In the genomic region with DNA sequence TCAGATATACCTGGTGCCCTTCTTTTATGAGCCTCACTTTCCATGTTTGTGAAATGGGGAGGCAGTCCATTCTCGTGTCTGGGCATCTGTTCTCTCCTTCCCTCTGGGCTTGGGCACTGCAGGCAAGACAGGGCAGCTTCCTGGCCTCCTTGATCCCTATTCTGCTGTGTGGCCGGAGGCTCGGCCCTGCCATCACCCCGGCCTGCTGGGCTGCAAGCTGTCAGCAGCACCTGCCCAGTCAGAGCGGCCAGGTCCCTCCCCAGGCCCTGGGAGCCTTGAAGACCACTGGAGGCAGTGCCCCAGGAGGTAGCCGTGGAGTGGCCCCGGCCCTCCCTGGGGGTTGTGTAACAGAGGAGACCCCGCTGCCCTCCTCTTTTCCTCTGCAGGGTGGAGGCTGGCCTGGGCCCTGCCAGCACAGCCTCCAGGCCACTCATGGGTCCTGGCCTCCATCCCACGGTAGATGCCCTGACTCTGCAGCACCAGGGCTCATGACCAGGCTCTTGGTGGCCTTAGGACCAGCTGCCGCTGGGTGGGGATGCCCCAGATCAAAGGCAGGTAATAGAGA, we compare ENCODE assay signal across 24 cellular contexts.
"Had no signal": no experiment of that assay in that cellular context is flagged by ENCODE, and none has a peak within 500 bp of the region (broad histone marks: within the 10 kb centered on the region; RNA-seq: fewer than 3 reads in every experiment).

No MANE protein-coding gene starts in this region.

- H3K27ac ChIP-seq: HL-60 had no signal

- H3K9me3 ChIP-seq: MG63, SK-N-SH had no signal

- H3K27me3 ChIP-seq: MG63 had no signal

- H3K4me2 ChIP-seq: SK-N-SH had no signal

- H3K9ac ChIP-seq: SK-N-SH had no signal

- FAIRE-seq: RCC 7860 had no signal

- DNase-seq: IMR-90, Karpas-422, KG1, MG63, NCI-H1092, NCI-H1105 treated with DMSO at 0.1 percent for 48 hours, NCI-H1417 treated with DMSO at 0.1 percent for 48 hours, NCI-H146, NCI-H1694 treated with DMSO at 0.1 percent for 48 hours, NCI-H1930, NCI-H2081, NCI-H2107, NCI-H2227 treated with DMSO at 0.1 percent for 48 hours, NCI-H446, NCI-H510A, NCI-H524 treated with DMSO at 0.1 percent for 48 hours, NCI-H69, NCI-H774, Right ventricle myocardium superior, RPMI8226, SIG-M5, SK-N-SH had no signal

- H3K4me3 ChIP-seq: MG63 had no signal

- H3K36me3 ChIP-seq: MG63 had no signal
